Comparison of ENCODE assay signal across 17 cellular contexts in genomic region chr4:82661601-82662000, GRCh38.
DNase-seq lines count a peak whose midpoint lies in the region.
"Had no signal": no experiment of that assay in that cellular context is flagged by ENCODE, and none has a peak within 500 bp of the region (broad histone marks: within the 10 kb centered on the region; RNA-seq: fewer than 3 reads in every experiment).

No MANE protein-coding gene starts in this region.

- DNase-seq in NCI-H1105 treated with DMSO at 0.1 percent for 48 hours (lab: John Stamatoyannopoulos, UW) (peak; percentile 59), NCI-H187 treated with DMSO at 0.1 percent for 48 hours (lab: John Stamatoyannopoulos, UW) (peak; percentile 66), NCI-H748 treated with DMSO at 0.1 percent for 48 hours (lab: John Stamatoyannopoulos, UW) (peak; percentile 47), UCSD-AML1 (lab: John Stamatoyannopoulos, UW; ENCODE audit: unreplicated experiment) (no peak), NCI-H82 treated with DMSO at 0.1 percent for 48 hours (lab: John Stamatoyannopoulos, UW; ENCODE audit: unreplicated experiment) (no peak), SW480 (ENCODE audit: low spot score) (no peak)
- DNase-seq: CD4-positive, CD25-positive, alpha-beta regulatory T cell; DMS79 treated with DMSO at 0.1 percent for 48 hours; GM23248; KG1; NCI-H1092; NCI-H2171 treated with DMSO at 0.1 percent for 48 hours; NCI-H524 treated with DMSO at 0.1 percent for 48 hours; NK-92 treated with Interleukin-12 subunit alpha and Interleukin-12 subunit beta, amount 100 ng/mL, for 24 hours; SJCRH30; T-helper 1 cell had no signal

- H3K27ac ChIP-seq in temporal lobe (ENCODE audit: low read depth, low read length): peak overlapping the region; percentile 4
- H3K27ac ChIP-seq: GM23248, SJCRH30 had no signal

Comparison
In these comparisons a context has a peak if more than half of its experiments do, and no peak if none do; other contexts are left out.
1. DNase-seq: peak in NCI-H1105 treated with DMSO at 0.1 percent for 48 hours (single experiment), NCI-H187 treated with DMSO at 0.1 percent for 48 hours (single experiment) and NCI-H748 treated with DMSO at 0.1 percent for 48 hours (single experiment); none in UCSD-AML1 (single experiment), NCI-H82 treated with DMSO at 0.1 percent for 48 hours (single experiment) and SW480 (single experiment).